In genomic region chr17:74241434-74241833, GRCh38 we compare ENCODE assay signal across 24 cellular contexts. TPM values are rescaled to one million over a fixed set of nuclear protein-coding genes. Genes with fewer than 3 reads are reported as not detected.
DNase-seq lines count a peak whose midpoint lies in the region; ATAC-seq, FAIRE-seq and TF ChIP-seq lines count a peak whose summit lies in the region.
"Had no signal": no experiment of that assay in that cellular context is flagged by ENCODE, and none has a peak within 500 bp of the region (broad histone marks: within the 10 kb centered on the region; RNA-seq: fewer than 3 reads in every experiment).

No MANE protein-coding gene starts in this region.

- in situ Hi-C loops in HepG2 (cut with HindIII; ENCODE audit: extremely low pct_ligation_motif_present, low pct_unique_long_range_greater_than_20kb), result no loop called here

- TF ChIP-seq POLR2A in right lobe of liver (IDR thresholded peaks at IDR 0.05) (peak; percentile 15), HepG2 (IDR thresholded peaks at IDR 0.05; ENCODE audit: insufficient read depth in 1 of 2, low read depth in 2 of 2, low read length in 2 of 2) (no peak)

- DNase-seq in right lobe of liver (peak in 1 of 3 donors; percentile 34), HepG2 (ENCODE audit: low spot score) (no peak), heart right ventricle (peak; percentile 31 to 33), upper lobe of right lung (peak; percentile 73), glutamatergic neuron (no peak), DMS153 treated with DMSO at 0.1 percent for 48 hours (lab: John Stamatoyannopoulos, UW; ENCODE audit: unreplicated experiment) (no peak)
- DNase-seq in effector CD8-positive, alpha-beta T cell (lab: John Stamatoyannopoulos, UW), result no peak
- DNase-seq: activated CD4-positive, alpha-beta T cell treated with anti-CD3 and anti-CD28 coated beads for 4 hours; activated CD8-positive, alpha-beta memory T cell treated with anti-CD3 and anti-CD28 coated beads, Interleukin-2, amount 50 U/mL, for 48 hours; activated gamma-delta T cell; CD4-positive, alpha-beta T cell; erythroblast; NCI-H1105; pancreas; SK-N-SH; stimulated activated naive CD4-positive, alpha-beta T cell treated with Interleukin-2 at 50 U/mL for 16 hours; T1000 had no signal

- H3K27me3 Mint-ChIP-seq in nephron (ENCODE audit: low read depth) (peaks cover 7% of the 10 kb centered on the region), glutamatergic neuron (ENCODE audit: unreplicated experiment) (peaks cover 3% of the 10 kb centered on the region)
- H3K27me3 Mint-ChIP-seq: CD4-positive, alpha-beta T cell had no signal

- H3K27me3 ChIP-seq in right lobe of liver, result no peaks in the 10 kb centered on the region
- peaks cover 0 to 1% of the 10 kb centered on the region in 2 experiments; a peak in 1 of 5 replicates for H3K27me3 ChIP-seq in HepG2 (ENCODE audit: control insufficient read depth in 1 of 2, insufficient read depth in 2 of 2, low read length in 2 of 2)
- H3K27me3 ChIP-seq in heart right ventricle, result no peaks in the 10 kb centered on the region
- no peaks in the 10 kb centered on the region for H3K27me3 ChIP-seq in upper lobe of right lung
- H3K27me3 ChIP-seq: pancreas had no signal

- no peak overlapping the region for H3K27ac ChIP-seq in right lobe of liver
- no peak overlapping the region for H3K27ac ChIP-seq in HepG2 (ENCODE audit: extremely low read length, insufficient read depth, low read length)
- H3K27ac ChIP-seq in heart right ventricle, result peak overlapping the region in 7 of 10 donors; percentile 3 to 83 (median 49)
- no peak overlapping the region for H3K27ac ChIP-seq in upper lobe of right lung
- H3K27ac ChIP-seq: pancreas had no signal

- CTCF ChIA-PET in HepG2 (lab: Yijun Ruan, JAX; ENCODE audit: low intra/inter-chr PET ratio, low total read pairs), result no interaction called here

- no peak for FAIRE-seq in HepG2 (lab: Jason Lieb, UNC)
- FAIRE-seq: A204.1, astrocyte, pancreas, urothelium cell line had no signal

- H3K4me1 ChIP-seq in right lobe of liver, result no peaks in the 10 kb centered on the region
- peaks cover 10% of the 10 kb centered on the region for H3K4me1 ChIP-seq in HepG2 (ENCODE audit: insufficient read depth, low read length)
- peaks cover 14 to 66% (median 49%) of the 10 kb centered on the region in 9 donors for H3K4me1 ChIP-seq in heart right ventricle
- H3K4me1 ChIP-seq in upper lobe of right lung, result peaks cover 13% of the 10 kb centered on the region
- H3K4me1 ChIP-seq: pancreas had no signal

- H3K4me1 Mint-ChIP-seq in nephron (peaks cover 47% of the 10 kb centered on the region), glutamatergic neuron (ENCODE audit: low read depth, unreplicated experiment) (peaks cover 10% of the 10 kb centered on the region)

- no TSS peak for BruUV-seq in HepG2 (replicated peaks; lab: Mats Ljungman, UMichigan)

- H3K36me3 ChIP-seq in right lobe of liver (no peaks in the 10 kb centered on the region), HepG2 (replicated peaks in 1 of 2; ENCODE audit: control insufficient read depth in 1 of 2, insufficient read depth in 2 of 2, low read length in 2 of 2) (no peaks in the 10 kb centered on the region), heart right ventricle (peaks cover 0 to 25% (median 0%) of the 10 kb centered on the region in 9 donors), upper lobe of right lung (no peaks in the 10 kb centered on the region)
- H3K36me3 ChIP-seq: pancreas had no signal

- no peaks in the 10 kb centered on the region for H3K79me2 ChIP-seq in HepG2 (ENCODE audit: insufficient read depth, low read length)

- H3K4me3 ChIP-seq in right lobe of liver (no peak overlapping the region), HepG2 (replicated peaks in 1 of 3; ENCODE audit: insufficient read depth in 1 of 3, low read depth in 2 of 3, low read length in 3 of 3) (no peak overlapping the region), heart right ventricle (no peak overlapping the region), upper lobe of right lung (no peak overlapping the region)
- H3K4me3 ChIP-seq: pancreas had no signal

- intact Hi-C loops in right lobe of liver (cut with DNase I), result no loop called here
- intact Hi-C loops in HepG2 (cut with micrococcal nuclease; ENCODE audit: unreplicated experiment), result no loop called here
- intact Hi-C loops in heart right ventricle (cut with DNase I), result loop anchor here in 2 of 10 donors (2.0 to 5.0 kb wide), 2 partner anchors 29 to 39 kb away; partner anchors contain the start of genes RPL38 (in 1 of the 2) and TTYH2 (in 1 of the 2)
- intact Hi-C loops in upper lobe of right lung (cut with DNase I), result no loop called here

- TF ChIP-seq RAD21 in HepG2 (CRISPR knock-in tag; IDR thresholded peaks at IDR 0.05), result no peak

- TF ChIP-seq CTCF in right lobe of liver (IDR thresholded peaks at IDR 0.05) (no peak), HepG2 (CRISPR knock-in tag; IDR thresholded peaks at IDR 0.05) (no peak), heart right ventricle (IDR thresholded peaks at IDR 0.05) (no peak), nephron (IDR thresholded peaks at IDR 0.05; ENCODE audit: unreplicated experiment in 3 of 3) (no peak), upper lobe of right lung (IDR thresholded peaks at IDR 0.05) (no peak), glutamatergic neuron (IDR thresholded peaks at IDR 0.05; ENCODE audit: partially characterized antibody, unreplicated experiment) (no peak)

- H3K9me3 ChIP-seq in right lobe of liver (no peaks in the 10 kb centered on the region), HepG2 (ENCODE audit: low read length) (no peaks in the 10 kb centered on the region), heart right ventricle (no peaks in the 10 kb centered on the region), upper lobe of right lung (no peaks in the 10 kb centered on the region)
- H3K9me3 ChIP-seq: pancreas, SK-N-SH had no signal

- H3K27ac Mint-ChIP-seq in nephron (peak overlapping the region; percentile 4 to 100 (median 99)), glutamatergic neuron (ENCODE audit: unreplicated experiment) (no peak overlapping the region)
- H3K27ac Mint-ChIP-seq: CD4-positive, alpha-beta T cell had no signal

- H3K4me3 Mint-ChIP-seq in nephron, result peak overlapping the region in 1 of 3 experiments; percentile 7
- no peak overlapping the region for H3K4me3 Mint-ChIP-seq in glutamatergic neuron (ENCODE audit: unreplicated experiment)
- H3K4me3 Mint-ChIP-seq: CD4-positive, alpha-beta T cell had no signal

- no peaks in the 10 kb centered on the region; the same call in 1 of the 2 replicates for H4K20me1 ChIP-seq in HepG2 (ENCODE audit: insufficient read depth, low read length)

- no peak overlapping the region for H3K4me2 ChIP-seq in HepG2 (ENCODE audit: low read depth, low read length)
- H3K4me2 ChIP-seq: SK-N-SH had no signal

- POLR2A ChIA-PET in HepG2 (lab: Yijun Ruan, JAX), result no interaction called here

- 57% methylated on average over 7 of the region's 9 CpGs for WGBS in right lobe of liver (ENCODE audit: insufficient coverage, low coverage, low lambda C conversion rate, missing lambda C conversion rate)
- 47% methylated on average over 9 of the region's 9 CpGs for WGBS in HepG2 (ENCODE audit: low lambda C conversion rate)
- 36 to 41% methylated on average over 9 of the region's 9 CpGs for WGBS in heart right ventricle, 2 donors

- ATAC-seq in right lobe of liver (peak; percentile 7 to 60 (median 42)), HepG2 (no peak), heart right ventricle (peak in 6 of 8 donors; percentile 4 to 36 (median 16)), upper lobe of right lung (peak; percentile 77)

- TF ChIP-seq EP300 in HepG2 (IDR thresholded peaks at IDR 0.05; ENCODE audit: low read depth in 2 of 2, low read length in 2 of 2), result no peak
- TF ChIP-seq EP300 in HepG2 (CRISPR knock-in tag; IDR thresholded peaks at IDR 0.05; ENCODE audit: borderline replicate concordance), result no peak

- H3K9ac ChIP-seq in HepG2 (ENCODE audit: insufficient read depth, low read depth, low read length), result no peak overlapping the region
- H3K9ac ChIP-seq: SK-N-SH had no signal

- peaks cover 12% of the 10 kb centered on the region for H3K36me3 Mint-ChIP-seq in nephron (ENCODE audit: low read depth)
- peaks cover 5% of the 10 kb centered on the region for H3K36me3 Mint-ChIP-seq in glutamatergic neuron (ENCODE audit: unreplicated experiment)

- H3K9me3 Mint-ChIP-seq in nephron (no peaks in the 10 kb centered on the region), glutamatergic neuron (ENCODE audit: unreplicated experiment) (no peaks in the 10 kb centered on the region)
- H3K9me3 Mint-ChIP-seq: CD4-positive, alpha-beta T cell had no signal

- no peak overlapping the region for H2AFZ ChIP-seq in HepG2 (ENCODE audit: low read length)

RNA-seq across cellular contexts. Expression of gene TTYH2, which starts 28.1 kb away (rescaled TPM):
- total RNA-seq in right lobe of liver (1 to 10 TPM in 3 of 6 experiments, under 1 TPM in 3; 0.60 to 1.8 (median 1.3) TPM), HepG2 (2016; rRNA removed; fragmentation: Illumina TruSeq; extraction: Trizol) (0.32 and 0.77 TPM in 2 replicates), heart right ventricle (10 to 100 TPM; 20.9 to 36.3 (median 26.1) TPM), upper lobe of right lung (7.4 TPM), glutamatergic neuron (ENCODE audit: unreplicated experiment) (121 TPM)
- total RNA-seq in HepG2 (2016; cell fraction: cytosol; rRNA removed; fragmentation: Illumina TruSeq; extraction: Trizol; ENCODE audit: low read depth), result 0.09 and 0.20 TPM in 2 replicates
- total RNA-seq in HepG2 (2016; cell fraction: insoluble cytoplasmic fraction; rRNA removed; fragmentation: Illumina TruSeq; extraction: Trizol), result 0.56 and 0.83 TPM in 2 replicates
- total RNA-seq in HepG2 (2016; cell fraction: membrane; rRNA removed; fragmentation: Illumina TruSeq; extraction: Trizol), result 0.56 and 0.76 TPM in 2 replicates
- total RNA-seq in HepG2 (2016; cell fraction: nucleus; rRNA removed; fragmentation: Illumina TruSeq; extraction: Trizol), result 0.72 and 1.6 TPM in 2 replicates
- polyA plus RNA-seq in HepG2 (2011; rRNA removed) (0.96 and 1.6 TPM in 2 replicates), heart right ventricle (10 to 100 TPM in 1 of 2 donors, 1 to 10 TPM in 1; 8.6 to 20.6 TPM)
- 0.88 and 1.1 TPM in 2 replicates for polyA plus RNA-seq in HepG2 (2011; cell fraction: cytosol; rRNA removed)
- polyA plus RNA-seq in HepG2 (2011; cell fraction: nucleus; rRNA removed), result 1.7 and 2.0 TPM in 2 replicates
- polyA plus RNA-seq in HepG2 (2012), result 0.34 and 1.0 TPM in 2 replicates
- 0.05 and 0.17 TPM in 2 replicates for polyA plus RNA-seq in HepG2 (2016; cell fraction: cytosol; fragmentation: Illumina TruSeq; extraction: Trizol; ENCODE audit: low read depth)
- 0.27 and 0.61 TPM in 2 replicates for polyA plus RNA-seq in HepG2 (2016; cell fraction: insoluble cytoplasmic fraction; fragmentation: Illumina TruSeq; extraction: Trizol; ENCODE audit: low read depth)
- 0.23 and 0.50 TPM in 2 replicates for polyA plus RNA-seq in HepG2 (2016; cell fraction: membrane; fragmentation: Illumina TruSeq; extraction: Trizol; ENCODE audit: low read depth)
- polyA plus RNA-seq in HepG2 (2016; cell fraction: nucleus; fragmentation: Illumina TruSeq; extraction: Trizol; ENCODE audit: insufficient read depth, low read depth), result 1.9 and 2.0 TPM in 2 replicates
- 3.4 and 3.8 TPM in 2 replicates for polyA minus RNA-seq in HepG2 (2011; rRNA and poly(A)+ RNA removed; ENCODE audit: low replicate concordance)
- 0.18 and 0.89 TPM in 2 replicates for polyA minus RNA-seq in HepG2 (2011; cell fraction: cytosol; rRNA and poly(A)+ RNA removed)
- polyA minus RNA-seq in HepG2 (2011; cell fraction: nucleus; rRNA and poly(A)+ RNA removed), result 0.52 and 1.1 TPM in 2 replicates

RNA-seq across cellular contexts. Expression of gene DNAI2, which starts 32.6 kb away (rescaled TPM):
- total RNA-seq in right lobe of liver (not detected), HepG2 (2016; rRNA removed; fragmentation: Illumina TruSeq; extraction: Trizol) (not detected in 2 replicates), heart right ventricle (under 1 TPM in 1 of 10 donors, not detected in 9; 0.16 TPM), upper lobe of right lung (not detected), glutamatergic neuron (ENCODE audit: unreplicated experiment) (not detected)
- not detected in 2 replicates for total RNA-seq in HepG2 (2016; cell fraction: cytosol; rRNA removed; fragmentation: Illumina TruSeq; extraction: Trizol; ENCODE audit: low read depth)
- total RNA-seq in HepG2 (2016; cell fraction: insoluble cytoplasmic fraction; rRNA removed; fragmentation: Illumina TruSeq; extraction: Trizol), result not detected in 2 replicates
- not detected in 2 replicates for total RNA-seq in HepG2 (2016; cell fraction: membrane; rRNA removed; fragmentation: Illumina TruSeq; extraction: Trizol)
- not detected in 2 replicates for total RNA-seq in HepG2 (2016; cell fraction: nucleus; rRNA removed; fragmentation: Illumina TruSeq; extraction: Trizol)
- polyA plus RNA-seq in HepG2 (2011; rRNA removed) (not detected in 2 replicates), heart right ventricle (not detected)
- polyA plus RNA-seq in HepG2 (2011; cell fraction: cytosol; rRNA removed), result not detected in 2 replicates
- polyA plus RNA-seq in HepG2 (2011; cell fraction: nucleus; rRNA removed), result not detected in 2 replicates
- polyA plus RNA-seq in HepG2 (2012), result not detected in 2 replicates
- not detected in 2 replicates for polyA plus RNA-seq in HepG2 (2016; cell fraction: cytosol; fragmentation: Illumina TruSeq; extraction: Trizol; ENCODE audit: low read depth)
- not detected in 2 replicates for polyA plus RNA-seq in HepG2 (2016; cell fraction: insoluble cytoplasmic fraction; fragmentation: Illumina TruSeq; extraction: Trizol; ENCODE audit: low read depth)
- not detected in 2 replicates for polyA plus RNA-seq in HepG2 (2016; cell fraction: membrane; fragmentation: Illumina TruSeq; extraction: Trizol; ENCODE audit: low read depth)
- not detected in 2 replicates for polyA plus RNA-seq in HepG2 (2016; cell fraction: nucleus; fragmentation: Illumina TruSeq; extraction: Trizol; ENCODE audit: insufficient read depth, low read depth)
- polyA minus RNA-seq in HepG2 (2011; rRNA and poly(A)+ RNA removed; ENCODE audit: low replicate concordance), result not detected in 2 replicates
- not detected in 2 replicates for polyA minus RNA-seq in HepG2 (2011; cell fraction: cytosol; rRNA and poly(A)+ RNA removed)
- polyA minus RNA-seq in HepG2 (2011; cell fraction: nucleus; rRNA and poly(A)+ RNA removed), result not detected in 2 replicates
- total RNA-seq: astrocyte, HT1080, kidney epithelial cell, LHCN-M2, pancreas had no signal
- polyA plus RNA-seq: SK-N-SH had no signal

RNA-seq across cellular contexts. Expression of gene RPL38, which starts 38.0 kb away (rescaled TPM):
- total RNA-seq in right lobe of liver (100 to 1,000 TPM; 161 to 313 (median 282) TPM), HepG2 (2016; rRNA removed; fragmentation: Illumina TruSeq; extraction: Trizol) (2,370 and 2,621 TPM in 2 replicates), heart right ventricle (100 to 1,000 TPM; 661 to 847 (median 735) TPM), upper lobe of right lung (659 TPM), glutamatergic neuron (ENCODE audit: unreplicated experiment) (600 TPM)
- 2,846 and 3,171 TPM in 2 replicates for total RNA-seq in HepG2 (2016; cell fraction: cytosol; rRNA removed; fragmentation: Illumina TruSeq; extraction: Trizol; ENCODE audit: low read depth)
- 2,344 and 2,494 TPM in 2 replicates for total RNA-seq in HepG2 (2016; cell fraction: insoluble cytoplasmic fraction; rRNA removed; fragmentation: Illumina TruSeq; extraction: Trizol)
- total RNA-seq in HepG2 (2016; cell fraction: membrane; rRNA removed; fragmentation: Illumina TruSeq; extraction: Trizol), result 4,564 and 4,636 TPM in 2 replicates
- total RNA-seq in HepG2 (2016; cell fraction: nucleus; rRNA removed; fragmentation: Illumina TruSeq; extraction: Trizol), result 746 and 817 TPM in 2 replicates
- polyA plus RNA-seq in HepG2 (2011; rRNA removed) (2,077 and 2,372 TPM in 2 replicates), heart right ventricle (1,000 to 10,000 TPM; 1,527 to 2,186 TPM)
- 407 and 1,119 TPM in 2 replicates for polyA plus RNA-seq in HepG2 (2011; cell fraction: cytosol; rRNA removed)
- 463 and 488 TPM in 2 replicates for polyA plus RNA-seq in HepG2 (2011; cell fraction: nucleus; rRNA removed)
- polyA plus RNA-seq in HepG2 (2012), result 4,774 and 5,492 TPM in 2 replicates
- polyA plus RNA-seq in HepG2 (2016; cell fraction: cytosol; fragmentation: Illumina TruSeq; extraction: Trizol; ENCODE audit: low read depth), result 3,783 and 3,983 TPM in 2 replicates
- 2,521 and 2,667 TPM in 2 replicates for polyA plus RNA-seq in HepG2 (2016; cell fraction: insoluble cytoplasmic fraction; fragmentation: Illumina TruSeq; extraction: Trizol; ENCODE audit: low read depth)
- 4,834 and 4,888 TPM in 2 replicates for polyA plus RNA-seq in HepG2 (2016; cell fraction: membrane; fragmentation: Illumina TruSeq; extraction: Trizol; ENCODE audit: low read depth)
- polyA plus RNA-seq in HepG2 (2016; cell fraction: nucleus; fragmentation: Illumina TruSeq; extraction: Trizol; ENCODE audit: insufficient read depth, low read depth), result 1,405 and 1,472 TPM in 2 replicates
- 264 and 339 TPM in 2 replicates for polyA minus RNA-seq in HepG2 (2011; rRNA and poly(A)+ RNA removed; ENCODE audit: low replicate concordance)
- 484 and 523 TPM in 2 replicates for polyA minus RNA-seq in HepG2 (2011; cell fraction: cytosol; rRNA and poly(A)+ RNA removed)
- polyA minus RNA-seq in HepG2 (2011; cell fraction: nucleus; rRNA and poly(A)+ RNA removed), result 268 and 368 TPM in 2 replicates

Comparison
In these comparisons a context has a peak if more than half of its experiments do, and no peak if none do; other contexts are left out.
1. DNase-seq: peak in heart right ventricle (2 of 2) and upper lobe of right lung (single experiment); none in HepG2 (single experiment), glutamatergic neuron (single experiment), DMS153 treated with DMSO at 0.1 percent for 48 hours (single experiment) and effector CD8-positive, alpha-beta T cell (single experiment).
2. H3K27ac ChIP-seq: peak in heart right ventricle (7 of 10); none in right lobe of liver (0 of 3), HepG2 (single experiment) and upper lobe of right lung (single experiment).